In genomic region chr19:37077615-37077928, GRCh38 we compare ENCODE assay signal across 8 cellular contexts. TPM values are rescaled to one million over a fixed set of nuclear protein-coding genes. Genes with fewer than 3 reads are reported as not detected.
DNase-seq lines count a peak whose midpoint lies in the region; ATAC-seq, FAIRE-seq and TF ChIP-seq lines count a peak whose summit lies in the region.

No MANE protein-coding gene starts in this region.

- no peaks in the 10 kb centered on the region for H3K27me3 Mint-ChIP-seq in CD8-positive, alpha-beta T cell (ENCODE audit: low read depth)

- no peak for FAIRE-seq in bronchial epithelial cell (lab: Jason Lieb, UNC)

- peak overlapping the region; percentile 56 for H3K27ac ChIP-seq in CD8-positive, alpha-beta T cell (ENCODE audit: low read depth, low read length)
- no peak overlapping the region; the same call in 1 of the 2 replicates for H3K27ac ChIP-seq in KMS-11

- peak overlapping the region; percentile 60 for H3K4me3 ChIP-seq in CD8-positive, alpha-beta T cell (ENCODE audit: low read depth, low read length)
- H3K4me3 ChIP-seq in KMS-11 (IDR thresholded peaks at IDR 0.05; ENCODE audit: insufficient read depth, low read depth, low read length) (no peak overlapping the region), bronchial epithelial cell (ENCODE audit: low read depth, low read length) (peak overlapping the region; percentile 83), mononuclear cell (ENCODE audit: low read length) (peak overlapping the region; percentile 85)

- H3K36me3 Mint-ChIP-seq in CD8-positive, alpha-beta T cell = peaks cover 30% of the 10 kb centered on the region

- H2AFZ ChIP-seq in KMS-11 (ENCODE audit: low read depth) = peak overlapping the region; percentile 89

- no peaks in the 10 kb centered on the region for H4K20me1 ChIP-seq in KMS-11 (ENCODE audit: insufficient read depth)

- CTCF ChIA-PET in CD8-positive, alpha-beta T cell (lab: Charles Lee) = no interaction called here

- peaks cover 11% of the 10 kb centered on the region for H3K9me3 Mint-ChIP-seq in CD8-positive, alpha-beta T cell

- POLR2A ChIA-PET in CD8-positive, alpha-beta T cell (lab: Charles Lee) = interaction anchor here (0.6 to 2.4 kb wide), 11 partner anchors 9 to 863 kb away, joined by 3 to 11 read pairs (median 4); partner anchors contain the start of genes ZNF146, ZNF382, ZNF383 and ZNF527

- no peak for DNase-seq in CD8-positive, alpha-beta T cell
- DNase-seq in bronchial epithelial cell (ENCODE audit: low read depth) (no peak), NCI-H774 (lab: John Stamatoyannopoulos, UW) (no peak), OCI-M2 (lab: John Stamatoyannopoulos, UW; ENCODE audit: unreplicated experiment) (no peak)

- intact Hi-C loops in CD8-positive, alpha-beta T cell (cut with DNase I, micrococcal nuclease) = loop anchor here in 1 of 2 experiments (1.0 to 10.0 kb wide), 6 partner anchors 104 to 963 kb away; partner anchors contain the start of genes OVOL3, POLR2I, TBCB and ZNF565

- peaks cover 13% of the 10 kb centered on the region; the same call in 1 of the 2 replicates for H3K79me2 ChIP-seq in KMS-11 (ENCODE audit: insufficient read depth, low read depth)

- H3K4me1 Mint-ChIP-seq in CD8-positive, alpha-beta T cell (ENCODE audit: low read depth) = peaks cover 34% of the 10 kb centered on the region

- H3K4me1 ChIP-seq in CD8-positive, alpha-beta T cell (ENCODE audit: insufficient read depth, low read length) = peaks cover 9% of the 10 kb centered on the region
- H3K4me1 ChIP-seq in KMS-11 (ENCODE audit: low read depth, poor library complexity, severe bottlenecking) (no peaks in the 10 kb centered on the region), mononuclear cell (ENCODE audit: insufficient read depth, low read length) (peaks cover 18% of the 10 kb centered on the region)

- H3K4me2 ChIP-seq in KMS-11 = peak overlapping the region; percentile 46

- peak overlapping the region; percentile 89 for H3K4me3 Mint-ChIP-seq in CD8-positive, alpha-beta T cell

- ATAC-seq in CD8-positive, alpha-beta T cell = no peak
- ATAC-seq in HG02759 (IDR thresholded peaks at IDR 0.05; ENCODE audit: unreplicated experiment) = no peak
- no peak for ATAC-seq in HG03097 (IDR thresholded peaks at IDR 0.05; ENCODE audit: low FRiP score, unreplicated experiment)

- H3K36me3 ChIP-seq in CD8-positive, alpha-beta T cell (ENCODE audit: insufficient read depth, low read length) = no peaks in the 10 kb centered on the region
- H3K36me3 ChIP-seq in KMS-11 (ENCODE audit: insufficient read depth) = peaks cover 4% of the 10 kb centered on the region; the same call in 1 of the 2 replicates
- H3K36me3 ChIP-seq in bronchial epithelial cell (ENCODE audit: control insufficient read depth, insufficient read depth, low read length) = no peaks in the 10 kb centered on the region

- TF ChIP-seq CTCF in CD8-positive, alpha-beta T cell (IDR thresholded peaks at IDR 0.05) = no peak
- no peak for TF ChIP-seq CTCF in KMS-11 (conservative IDR thresholded peaks at IDR 0.05; ENCODE audit: low read depth, low read length)
- TF ChIP-seq CTCF in bronchial epithelial cell (IDR thresholded peaks at IDR 0.05; ENCODE audit: insufficient read depth, low read length, severe bottlenecking) = no peak

- peak overlapping the region; percentile 92 for H3K27ac Mint-ChIP-seq in CD8-positive, alpha-beta T cell

- H3K9me3 ChIP-seq in CD8-positive, alpha-beta T cell (ENCODE audit: low read length) = peaks cover 4% of the 10 kb centered on the region
- peaks cover 9% of the 10 kb centered on the region for H3K9me3 ChIP-seq in mononuclear cell (ENCODE audit: low read depth, low read length)

- H3K9ac ChIP-seq in KMS-11 = no peak overlapping the region; the same call in 1 of the 2 replicates

- H3K27me3 ChIP-seq in CD8-positive, alpha-beta T cell (ENCODE audit: insufficient read depth, low read length) = no peaks in the 10 kb centered on the region
- H3K27me3 ChIP-seq in KMS-11 (ENCODE audit: insufficient read depth, low read depth) (no peaks in the 10 kb centered on the region), bronchial epithelial cell (ENCODE audit: control insufficient read depth, insufficient read depth, low read length) (no peaks in the 10 kb centered on the region), mononuclear cell (ENCODE audit: insufficient read depth, low read length) (no peaks in the 10 kb centered on the region)

RNA-seq across cellular contexts. Expression of gene ZNF420, which starts 0.7 kb away (rescaled TPM):
- 1 to 10 TPM; 7.0 to 8.9 TPM for total RNA-seq in CD8-positive, alpha-beta T cell
- total RNA-seq in bronchial epithelial cell (5.4 and 7.1 TPM in 2 replicates), mononuclear cell (3.8 TPM)
